ENCODE assay signal across 2 cellular contexts in the genomic region with DNA sequence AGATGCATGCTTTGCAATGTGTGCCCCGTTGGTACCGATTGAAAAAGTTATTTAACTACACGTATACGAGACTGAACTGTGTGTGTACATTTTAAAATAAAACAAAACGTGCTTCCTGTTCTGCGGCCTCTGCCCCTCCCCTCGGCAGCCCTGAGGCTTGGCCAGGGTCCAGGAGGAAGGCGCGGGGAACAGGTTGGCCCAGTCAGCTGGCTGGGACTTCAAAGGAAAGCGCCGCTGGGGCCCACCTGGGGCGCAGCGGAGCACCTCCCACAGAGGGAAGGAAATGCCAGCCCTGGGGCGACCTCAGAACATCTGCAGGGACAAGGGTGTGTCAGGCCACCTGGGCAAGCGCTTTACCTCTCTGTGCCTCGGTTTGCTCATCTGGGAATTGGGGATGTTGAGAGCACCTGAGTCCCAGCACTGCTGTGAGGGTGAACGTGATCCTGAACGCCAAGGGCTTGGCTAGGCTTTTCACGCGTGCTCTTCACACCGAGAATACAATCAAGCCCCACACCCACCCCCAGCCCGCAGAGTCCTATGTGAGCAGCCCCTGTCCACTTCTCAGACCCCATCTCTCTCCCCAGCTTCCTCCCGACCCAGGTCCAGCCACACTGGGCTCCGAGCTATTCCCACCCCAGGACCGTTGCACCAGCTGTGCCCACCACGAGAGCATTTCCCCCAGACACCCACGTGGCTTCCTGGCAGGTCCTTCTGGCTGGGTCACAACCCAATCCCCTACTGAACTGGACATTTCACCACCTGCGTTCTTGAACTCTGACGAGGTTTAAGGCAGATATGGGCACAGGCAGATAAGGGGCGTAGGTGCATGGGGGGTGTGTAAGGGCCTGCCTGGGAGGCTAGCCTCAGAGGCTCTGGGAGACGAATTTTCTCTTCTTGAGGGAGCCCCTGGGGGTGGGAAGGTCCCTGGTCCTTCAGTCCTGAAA.
TF ChIP-seq lines count a peak whose summit lies in the region.

No MANE protein-coding gene starts in this region.

TF ChIP-seq in HEK293, 187 proteins besides CTCF, POLR2A, EP300 and RAD21 (continued from another document and continues in another):
- TF ChIP-seq ZSCAN18 (tag by site-specific recombination; IDR thresholded peaks at IDR 0.05) (no peak), ZIC2 (tag by site-specific recombination; IDR thresholded peaks at IDR 0.05) (peak; percentile 91), ZNF112 (tag by site-specific recombination; IDR thresholded peaks at IDR 0.05) (no peak), ZNF692 (tag by site-specific recombination; IDR thresholded peaks at IDR 0.05) (peak; percentile 98), ZNF140 (tag by site-specific recombination; IDR thresholded peaks at IDR 0.05) (no peak), ZNF146 (tag by site-specific recombination; IDR thresholded peaks at IDR 0.05) (no peak), ZNF423 (tag by site-specific recombination; IDR thresholded peaks at IDR 0.05) (peak; percentile 77; the same call in 1 of the 2 replicates), ZNF76 (tag by site-specific recombination; IDR thresholded peaks at IDR 0.05; ENCODE audit: borderline replicate concordance, low read depth) (no peak), ZNF19 (tag by site-specific recombination; IDR thresholded peaks at IDR 0.05; ENCODE audit: low read depth) (no peak), ZNF211 (tag by site-specific recombination; IDR thresholded peaks at IDR 0.05; ENCODE audit: low read depth) (no peak), MYNN (tag by site-specific recombination; IDR thresholded peaks at IDR 0.05; ENCODE audit: borderline replicate concordance) (no peak), IKZF3 (tag by site-specific recombination; IDR thresholded peaks at IDR 0.05) (peak; percentile 42; the same call in 1 of the 2 replicates), ZNF776 (tag by site-specific recombination; IDR thresholded peaks at IDR 0.05; ENCODE audit: borderline replicate concordance) (no peak), ZNF843 (tag by site-specific recombination; IDR thresholded peaks at IDR 0.05) (no peak), YY2 (tag by site-specific recombination; IDR thresholded peaks at IDR 0.05) (no peak), KLF7 (tag by site-specific recombination; IDR thresholded peaks at IDR 0.05; ENCODE audit: borderline replicate concordance) (no peak), ZNF548 (tag by site-specific recombination; IDR thresholded peaks at IDR 0.05) (no peak)
- TF ChIP-seq, protein P1, sequence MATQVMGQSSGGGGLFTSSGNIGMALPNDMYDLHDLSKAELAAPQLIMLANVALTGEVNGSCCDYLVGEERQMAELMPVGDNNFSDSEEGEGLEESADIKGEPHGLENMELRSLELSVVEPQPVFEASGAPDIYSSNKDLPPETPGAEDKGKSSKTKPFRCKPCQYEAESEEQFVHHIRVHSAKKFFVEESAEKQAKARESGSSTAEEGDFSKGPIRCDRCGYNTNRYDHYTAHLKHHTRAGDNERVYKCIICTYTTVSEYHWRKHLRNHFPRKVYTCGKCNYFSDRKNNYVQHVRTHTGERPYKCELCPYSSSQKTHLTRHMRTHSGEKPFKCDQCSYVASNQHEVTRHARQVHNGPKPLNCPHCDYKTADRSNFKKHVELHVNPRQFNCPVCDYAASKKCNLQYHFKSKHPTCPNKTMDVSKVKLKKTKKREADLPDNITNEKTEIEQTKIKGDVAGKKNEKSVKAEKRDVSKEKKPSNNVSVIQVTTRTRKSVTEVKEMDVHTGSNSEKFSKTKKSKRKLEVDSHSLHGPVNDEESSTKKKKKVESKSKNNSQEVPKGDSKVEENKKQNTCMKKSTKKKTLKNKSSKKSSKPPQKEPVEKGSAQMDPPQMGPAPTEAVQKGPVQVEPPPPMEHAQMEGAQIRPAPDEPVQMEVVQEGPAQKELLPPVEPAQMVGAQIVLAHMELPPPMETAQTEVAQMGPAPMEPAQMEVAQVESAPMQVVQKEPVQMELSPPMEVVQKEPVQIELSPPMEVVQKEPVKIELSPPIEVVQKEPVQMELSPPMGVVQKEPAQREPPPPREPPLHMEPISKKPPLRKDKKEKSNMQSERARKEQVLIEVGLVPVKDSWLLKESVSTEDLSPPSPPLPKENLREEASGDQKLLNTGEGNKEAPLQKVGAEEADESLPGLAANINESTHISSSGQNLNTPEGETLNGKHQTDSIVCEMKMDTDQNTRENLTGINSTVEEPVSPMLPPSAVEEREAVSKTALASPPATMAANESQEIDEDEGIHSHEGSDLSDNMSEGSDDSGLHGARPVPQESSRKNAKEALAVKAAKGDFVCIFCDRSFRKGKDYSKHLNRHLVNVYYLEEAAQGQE (tag by site-specific recombination; IDR thresholded peaks at IDR 0.05) = no peak
- TF ChIP-seq, protein P2, sequence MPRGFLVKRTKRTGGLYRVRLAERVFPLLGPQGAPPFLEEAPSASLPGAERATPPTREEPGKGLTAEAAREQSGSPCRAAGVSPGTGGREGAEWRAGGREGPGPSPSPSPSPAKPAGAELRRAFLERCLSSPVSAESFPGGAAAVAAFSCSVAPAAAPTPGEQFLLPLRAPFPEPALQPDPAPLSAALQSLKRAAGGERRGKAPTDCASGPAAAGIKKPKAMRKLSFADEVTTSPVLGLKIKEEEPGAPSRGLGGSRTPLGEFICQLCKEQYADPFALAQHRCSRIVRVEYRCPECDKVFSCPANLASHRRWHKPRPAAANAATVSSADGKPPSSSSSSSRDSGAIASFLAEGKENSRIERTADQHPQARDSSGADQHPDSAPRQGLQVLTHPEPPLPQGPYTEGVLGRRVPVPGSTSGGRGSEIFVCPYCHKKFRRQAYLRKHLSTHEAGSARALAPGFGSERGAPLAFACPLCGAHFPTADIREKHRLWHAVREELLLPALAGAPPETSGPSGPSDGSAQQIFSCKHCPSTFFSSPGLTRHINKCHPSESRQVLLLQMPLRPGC (tag by site-specific recombination; IDR thresholded peaks at IDR 0.05) = no peak

TF ChIP-seq in GM12878, 131 proteins besides CTCF, POLR2A, EP300 and RAD21 (continued from another document):
- TF ChIP-seq E4F1 (IDR thresholded peaks at IDR 0.05; ENCODE audit: borderline replicate concordance, partially characterized antibody) = no peak
- TF ChIP-seq, protein P3, sequence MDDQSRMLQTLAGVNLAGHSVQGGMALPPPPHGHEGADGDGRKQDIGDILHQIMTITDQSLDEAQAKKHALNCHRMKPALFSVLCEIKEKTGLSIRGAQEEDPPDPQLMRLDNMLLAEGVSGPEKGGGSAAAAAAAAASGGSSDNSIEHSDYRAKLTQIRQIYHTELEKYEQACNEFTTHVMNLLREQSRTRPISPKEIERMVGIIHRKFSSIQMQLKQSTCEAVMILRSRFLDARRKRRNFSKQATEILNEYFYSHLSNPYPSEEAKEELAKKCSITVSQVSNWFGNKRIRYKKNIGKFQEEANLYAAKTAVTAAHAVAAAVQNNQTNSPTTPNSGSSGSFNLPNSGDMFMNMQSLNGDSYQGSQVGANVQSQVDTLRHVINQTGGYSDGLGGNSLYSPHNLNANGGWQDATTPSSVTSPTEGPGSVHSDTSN (IDR thresholded peaks at IDR 0.05; ENCODE audit: insufficient replicate concordance, low read depth, low read length) = peak; percentile 24
- TF ChIP-seq RUNX3 (IDR thresholded peaks at IDR 0.05; ENCODE audit: low read length) = peak; percentile 77
- TF ChIP-seq SIN3A (IDR thresholded peaks at IDR 0.05; ENCODE audit: low read depth, low read length) = no peak
- TF ChIP-seq, protein P1 (IDR thresholded peaks at IDR 0.05; ENCODE audit: low read depth, low read length) = no peak
- peak; percentile 95 for TF ChIP-seq TCF7 (IDR thresholded peaks at IDR 0.05; ENCODE audit: borderline replicate concordance)
- no peak for TF ChIP-seq RELB (IDR thresholded peaks at IDR 0.05; ENCODE audit: low read depth)
- TF ChIP-seq BMI1 (IDR thresholded peaks at IDR 0.05; ENCODE audit: borderline replicate concordance) = no peak
- TF ChIP-seq LARP7 (IDR thresholded peaks at IDR 0.05) = no peak
- peak; percentile 43; the same call in 1 of the 2 replicates for TF ChIP-seq IKZF1 (conservative IDR thresholded peaks at IDR 0.05)
- 0 out of 2 replicates have a peak, but pooled peaks have one; percentile 31 for TF ChIP-seq NBN (IDR thresholded peaks at IDR 0.05)
- TF ChIP-seq, protein P4, sequence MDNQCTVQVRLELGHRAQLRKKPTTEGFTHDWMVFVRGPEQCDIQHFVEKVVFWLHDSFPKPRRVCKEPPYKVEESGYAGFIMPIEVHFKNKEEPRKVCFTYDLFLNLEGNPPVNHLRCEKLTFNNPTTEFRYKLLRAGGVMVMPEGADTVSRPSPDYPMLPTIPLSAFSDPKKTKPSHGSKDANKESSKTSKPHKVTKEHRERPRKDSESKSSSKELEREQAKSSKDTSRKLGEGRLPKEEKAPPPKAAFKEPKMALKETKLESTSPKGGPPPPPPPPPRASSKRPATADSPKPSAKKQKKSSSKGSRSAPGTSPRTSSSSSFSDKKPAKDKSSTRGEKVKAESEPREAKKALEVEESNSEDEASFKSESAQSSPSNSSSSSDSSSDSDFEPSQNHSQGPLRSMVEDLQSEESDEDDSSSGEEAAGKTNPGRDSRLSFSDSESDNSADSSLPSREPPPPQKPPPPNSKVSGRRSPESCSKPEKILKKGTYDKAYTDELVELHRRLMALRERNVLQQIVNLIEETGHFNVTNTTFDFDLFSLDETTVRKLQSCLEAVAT (IDR thresholded peaks at IDR 0.05) = no peak
- peak; percentile 64 to 78; a peak in 3 of 4 replicates for TF ChIP-seq BHLHE40 (IDR thresholded peaks at IDR 0.05; ENCODE audit: borderline replicate concordance in 1 of 2, low read depth in 2 of 2, low read length in 1 of 2)
- 0 out of 2 replicates have a peak, but pooled peaks have one; percentile 25 for TF ChIP-seq SMARCA5 (IDR thresholded peaks at IDR 0.05)
- TF ChIP-seq TCF3 (IDR thresholded peaks at IDR 0.05; ENCODE audit: borderline replicate concordance, insufficient read depth, low read depth, low read length) = peak; percentile 87
- no peak for TF ChIP-seq NRF1 (conservative IDR thresholded peaks at IDR 0.05; ENCODE audit: low read depth, low read length)
- TF ChIP-seq TBL1XR1 (IDR thresholded peaks at IDR 0.05; ENCODE audit: low read depth, low read length) = no peak
- TF ChIP-seq ZNF217 (IDR thresholded peaks at IDR 0.05) = peak; percentile 59
- no peak for TF ChIP-seq MXI1 (IDR thresholded peaks at IDR 0.05; ENCODE audit: low read depth, low read length)
- TF ChIP-seq SRF (IDR thresholded peaks at IDR 0.05; ENCODE audit: low read depth in 2 of 2, low read length in 2 of 2) = no peak
- no peak for TF ChIP-seq NFYA (IDR thresholded peaks at IDR 0.05; ENCODE audit: borderline replicate concordance, low read depth, low read length)
- peak; percentile 63 for TF ChIP-seq SMAD1 (IDR thresholded peaks at IDR 0.05; ENCODE audit: low read depth, partially characterized antibody)
